ENCODE assay signal across 1 cellular context in the genomic region with DNA sequence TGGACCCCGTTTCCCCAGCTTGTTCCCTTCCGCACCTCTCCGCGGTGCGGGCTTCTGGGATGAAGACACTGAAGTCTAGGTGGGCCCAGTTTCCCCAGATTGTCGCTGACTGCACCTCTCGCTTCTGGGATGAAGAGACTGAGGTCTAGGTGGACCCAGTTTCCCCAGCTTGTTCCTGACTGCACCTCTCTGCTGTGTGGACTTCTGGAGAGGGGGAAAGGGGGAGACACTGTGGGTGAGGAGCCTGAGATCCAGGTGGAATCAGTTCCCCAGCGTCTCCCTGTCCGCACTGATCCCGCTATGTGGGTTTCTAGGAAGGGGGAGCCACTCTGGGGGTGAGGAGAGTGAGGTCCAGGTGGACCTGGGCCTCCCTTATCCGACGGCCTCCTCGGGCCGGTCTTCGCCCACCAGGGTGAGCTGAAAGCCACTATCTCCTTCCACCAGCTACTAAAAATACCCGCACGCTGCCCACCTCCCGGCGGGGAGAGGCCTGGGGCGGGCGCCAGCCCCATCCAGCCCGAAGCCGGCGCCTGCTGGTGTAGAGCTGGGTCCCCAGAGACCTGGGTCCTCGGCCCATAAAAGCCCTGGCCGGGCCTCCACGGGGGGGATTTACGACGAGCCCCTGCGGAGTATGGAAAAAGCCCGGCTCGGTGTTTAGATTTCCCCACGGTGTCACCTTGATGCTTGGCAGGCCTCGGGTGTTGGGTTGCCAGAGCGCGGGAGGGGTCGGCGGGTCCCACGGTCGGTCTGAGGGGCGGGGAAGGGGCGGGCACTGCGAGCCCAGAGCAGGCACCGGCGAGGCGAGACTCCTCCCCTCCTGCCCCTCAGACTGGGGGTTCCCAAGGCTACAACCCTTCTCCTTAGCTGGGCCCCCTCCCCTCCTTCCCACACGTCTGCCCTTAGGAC.
TF ChIP-seq lines count a peak whose summit lies in the region.

No MANE protein-coding gene starts in this region.

TF ChIP-seq in GM23338, 12 proteins besides CTCF, POLR2A, EP300 and RAD21 (continued from another document):
- TF ChIP-seq, protein P1, sequence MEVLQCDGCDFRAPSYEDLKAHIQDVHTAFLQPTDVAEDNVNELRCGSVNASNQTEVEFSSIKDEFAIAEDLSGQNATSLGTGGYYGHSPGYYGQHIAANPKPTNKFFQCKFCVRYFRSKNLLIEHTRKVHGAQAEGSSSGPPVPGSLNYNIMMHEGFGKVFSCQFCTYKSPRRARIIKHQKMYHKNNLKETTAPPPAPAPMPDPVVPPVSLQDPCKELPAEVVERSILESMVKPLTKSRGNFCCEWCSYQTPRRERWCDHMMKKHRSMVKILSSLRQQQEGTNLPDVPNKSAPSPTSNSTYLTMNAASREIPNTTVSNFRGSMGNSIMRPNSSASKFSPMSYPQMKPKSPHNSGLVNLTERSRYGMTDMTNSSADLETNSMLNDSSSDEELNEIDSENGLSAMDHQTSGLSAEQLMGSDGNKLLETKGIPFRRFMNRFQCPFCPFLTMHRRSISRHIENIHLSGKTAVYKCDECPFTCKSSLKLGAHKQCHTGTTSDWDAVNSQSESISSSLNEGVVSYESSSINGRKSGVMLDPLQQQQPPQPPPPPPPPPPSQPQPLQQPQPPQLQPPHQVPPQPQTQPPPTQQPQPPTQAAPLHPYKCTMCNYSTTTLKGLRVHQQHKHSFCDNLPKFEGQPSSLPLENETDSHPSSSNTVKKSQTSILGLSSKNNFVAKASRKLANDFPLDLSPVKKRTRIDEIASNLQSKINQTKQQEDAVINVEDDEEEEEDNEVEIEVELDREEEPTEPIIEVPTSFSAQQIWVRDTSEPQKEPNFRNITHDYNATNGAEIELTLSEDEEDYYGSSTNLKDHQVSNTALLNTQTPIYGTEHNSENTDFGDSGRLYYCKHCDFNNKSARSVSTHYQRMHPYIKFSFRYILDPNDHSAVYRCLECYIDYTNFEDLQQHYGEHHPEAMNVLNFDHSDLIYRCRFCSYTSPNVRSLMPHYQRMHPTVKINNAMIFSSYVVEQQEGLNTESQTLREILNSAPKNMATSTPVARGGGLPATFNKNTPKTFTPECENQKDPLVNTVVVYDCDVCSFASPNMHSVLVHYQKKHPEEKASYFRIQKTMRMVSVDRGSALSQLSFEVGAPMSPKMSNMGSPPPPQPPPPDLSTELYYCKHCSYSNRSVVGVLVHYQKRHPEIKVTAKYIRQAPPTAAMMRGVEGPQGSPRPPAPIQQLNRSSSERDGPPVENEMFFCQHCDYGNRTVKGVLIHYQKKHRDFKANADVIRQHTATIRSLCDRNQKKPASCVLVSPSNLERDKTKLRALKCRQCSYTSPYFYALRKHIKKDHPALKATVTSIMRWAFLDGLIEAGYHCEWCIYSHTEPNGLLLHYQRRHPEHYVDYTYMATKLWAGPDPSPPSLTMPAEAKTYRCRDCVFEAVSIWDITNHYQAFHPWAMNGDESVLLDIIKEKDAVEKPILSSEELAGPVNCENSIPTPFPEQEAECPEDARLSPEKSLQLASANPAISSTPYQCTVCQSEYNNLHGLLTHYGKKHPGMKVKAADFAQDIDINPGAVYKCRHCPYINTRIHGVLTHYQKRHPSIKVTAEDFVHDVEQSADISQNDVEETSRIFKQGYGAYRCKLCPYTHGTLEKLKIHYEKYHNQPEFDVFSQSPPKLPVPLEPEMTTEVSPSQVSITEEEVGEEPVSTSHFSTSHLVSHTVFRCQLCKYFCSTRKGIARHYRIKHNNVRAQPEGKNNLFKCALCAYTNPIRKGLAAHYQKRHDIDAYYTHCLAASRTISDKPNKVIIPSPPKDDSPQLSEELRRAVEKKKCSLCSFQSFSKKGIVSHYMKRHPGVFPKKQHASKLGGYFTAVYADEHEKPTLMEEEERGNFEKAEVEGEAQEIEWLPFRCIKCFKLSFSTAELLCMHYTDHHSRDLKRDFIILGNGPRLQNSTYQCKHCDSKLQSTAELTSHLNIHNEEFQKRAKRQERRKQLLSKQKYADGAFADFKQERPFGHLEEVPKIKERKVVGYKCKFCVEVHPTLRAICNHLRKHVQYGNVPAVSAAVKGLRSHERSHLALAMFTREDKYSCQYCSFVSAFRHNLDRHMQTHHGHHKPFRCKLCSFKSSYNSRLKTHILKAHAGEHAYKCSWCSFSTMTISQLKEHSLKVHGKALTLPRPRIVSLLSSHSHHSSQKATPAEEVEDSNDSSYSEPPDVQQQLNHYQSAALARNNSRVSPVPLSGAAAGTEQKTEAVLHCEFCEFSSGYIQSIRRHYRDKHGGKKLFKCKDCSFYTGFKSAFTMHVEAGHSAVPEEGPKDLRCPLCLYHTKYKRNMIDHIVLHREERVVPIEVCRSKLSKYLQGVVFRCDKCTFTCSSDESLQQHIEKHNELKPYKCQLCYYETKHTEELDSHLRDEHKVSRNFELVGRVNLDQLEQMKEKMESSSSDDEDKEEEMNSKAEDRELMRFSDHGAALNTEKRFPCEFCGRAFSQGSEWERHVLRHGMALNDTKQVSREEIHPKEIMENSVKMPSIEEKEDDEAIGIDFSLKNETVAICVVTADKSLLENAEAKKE (CRISPR knock-in tag; IDR thresholded peaks at IDR 0.05): no peak
- TF ChIP-seq, protein P2, sequence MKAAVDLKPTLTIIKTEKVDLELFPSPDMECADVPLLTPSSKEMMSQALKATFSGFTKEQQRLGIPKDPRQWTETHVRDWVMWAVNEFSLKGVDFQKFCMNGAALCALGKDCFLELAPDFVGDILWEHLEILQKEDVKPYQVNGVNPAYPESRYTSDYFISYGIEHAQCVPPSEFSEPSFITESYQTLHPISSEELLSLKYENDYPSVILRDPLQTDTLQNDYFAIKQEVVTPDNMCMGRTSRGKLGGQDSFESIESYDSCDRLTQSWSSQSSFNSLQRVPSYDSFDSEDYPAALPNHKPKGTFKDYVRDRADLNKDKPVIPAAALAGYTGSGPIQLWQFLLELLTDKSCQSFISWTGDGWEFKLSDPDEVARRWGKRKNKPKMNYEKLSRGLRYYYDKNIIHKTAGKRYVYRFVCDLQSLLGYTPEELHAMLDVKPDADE (IDR thresholded peaks at IDR 0.05): no peak
- TF ChIP-seq, protein P3, sequence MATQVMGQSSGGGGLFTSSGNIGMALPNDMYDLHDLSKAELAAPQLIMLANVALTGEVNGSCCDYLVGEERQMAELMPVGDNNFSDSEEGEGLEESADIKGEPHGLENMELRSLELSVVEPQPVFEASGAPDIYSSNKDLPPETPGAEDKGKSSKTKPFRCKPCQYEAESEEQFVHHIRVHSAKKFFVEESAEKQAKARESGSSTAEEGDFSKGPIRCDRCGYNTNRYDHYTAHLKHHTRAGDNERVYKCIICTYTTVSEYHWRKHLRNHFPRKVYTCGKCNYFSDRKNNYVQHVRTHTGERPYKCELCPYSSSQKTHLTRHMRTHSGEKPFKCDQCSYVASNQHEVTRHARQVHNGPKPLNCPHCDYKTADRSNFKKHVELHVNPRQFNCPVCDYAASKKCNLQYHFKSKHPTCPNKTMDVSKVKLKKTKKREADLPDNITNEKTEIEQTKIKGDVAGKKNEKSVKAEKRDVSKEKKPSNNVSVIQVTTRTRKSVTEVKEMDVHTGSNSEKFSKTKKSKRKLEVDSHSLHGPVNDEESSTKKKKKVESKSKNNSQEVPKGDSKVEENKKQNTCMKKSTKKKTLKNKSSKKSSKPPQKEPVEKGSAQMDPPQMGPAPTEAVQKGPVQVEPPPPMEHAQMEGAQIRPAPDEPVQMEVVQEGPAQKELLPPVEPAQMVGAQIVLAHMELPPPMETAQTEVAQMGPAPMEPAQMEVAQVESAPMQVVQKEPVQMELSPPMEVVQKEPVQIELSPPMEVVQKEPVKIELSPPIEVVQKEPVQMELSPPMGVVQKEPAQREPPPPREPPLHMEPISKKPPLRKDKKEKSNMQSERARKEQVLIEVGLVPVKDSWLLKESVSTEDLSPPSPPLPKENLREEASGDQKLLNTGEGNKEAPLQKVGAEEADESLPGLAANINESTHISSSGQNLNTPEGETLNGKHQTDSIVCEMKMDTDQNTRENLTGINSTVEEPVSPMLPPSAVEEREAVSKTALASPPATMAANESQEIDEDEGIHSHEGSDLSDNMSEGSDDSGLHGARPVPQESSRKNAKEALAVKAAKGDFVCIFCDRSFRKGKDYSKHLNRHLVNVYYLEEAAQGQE (IDR thresholded peaks at IDR 0.05; ENCODE audit: unreplicated experiment): no peak
- TF ChIP-seq ZNF114 (CRISPR knock-in tag; IDR thresholded peaks at IDR 0.05) (no peak), ZNF331 (CRISPR knock-in tag; IDR thresholded peaks at IDR 0.05; ENCODE audit: low read depth) (no peak), JUNB (IDR thresholded peaks at IDR 0.05; ENCODE audit: unreplicated experiment) (no peak), STAT1 (IDR thresholded peaks at IDR 0.05; ENCODE audit: unreplicated experiment) (no peak), CREB1 (CRISPR knock-in tag; IDR thresholded peaks at IDR 0.05; ENCODE audit: low read depth) (no peak), EZH2 (IDR thresholded peaks at IDR 0.05; ENCODE audit: low read depth, unreplicated experiment) (no peak), NANOG (IDR thresholded peaks at IDR 0.05; ENCODE audit: borderline replicate concordance) (no peak)
